1 cellular context compared by ENCODE assay signal in genomic region chr1:54980046-54980527, GRCh38.
TF ChIP-seq lines count a peak whose summit lies in the region.

No MANE protein-coding gene starts in this region.

TF ChIP-seq in A549, 52 proteins besides CTCF, POLR2A, EP300 and RAD21:
- TF ChIP-seq HMGXB4 (CRISPR knock-in tag; IDR thresholded peaks at IDR 0.05; ENCODE audit: borderline replicate concordance) = no peak
- TF ChIP-seq FOSB (CRISPR knock-in tag; IDR thresholded peaks at IDR 0.05) = no peak
- no peak for TF ChIP-seq SMC3 (IDR thresholded peaks at IDR 0.05)
- TF ChIP-seq MAX (IDR thresholded peaks at IDR 0.05) = no peak
- TF ChIP-seq BCL3 (IDR thresholded peaks at IDR 0.05) = no peak
- no peak for TF ChIP-seq PHF8 (IDR thresholded peaks at IDR 0.05; ENCODE audit: borderline replicate concordance, low read depth)
- TF ChIP-seq ELK1 (IDR thresholded peaks at IDR 0.05; ENCODE audit: low read depth, low read length) = no peak
- TF ChIP-seq KDM1A (IDR thresholded peaks at IDR 0.05; ENCODE audit: low read depth) = no peak
- no peak for TF ChIP-seq EHF (CRISPR knock-in tag; IDR thresholded peaks at IDR 0.05)
